In genomic region chr11:78438298-78438975, GRCh38 we compare ENCODE assay signal across 14 cellular contexts. TPM values are rescaled to one million over a fixed set of nuclear protein-coding genes. Genes with fewer than 3 reads are reported as not detected.
DNase-seq lines count a peak whose midpoint lies in the region; ATAC-seq, FAIRE-seq and TF ChIP-seq lines count a peak whose summit lies in the region.
"Had no signal": no experiment of that assay in that cellular context is flagged by ENCODE, and none has a peak within 500 bp of the region (broad histone marks: within the 10 kb centered on the region; RNA-seq: fewer than 3 reads in every experiment).

No MANE protein-coding gene starts in this region.

- BruUV-seq in GM12878 (replicated peaks; lab: Mats Ljungman, UMichigan), result no TSS peak

- H3K27me3 ChIP-seq in GM12878 (replicated peaks in 1 of 2; ENCODE audit: control insufficient read depth in 2 of 2, insufficient read depth in 2 of 2, low read length in 1 of 2), result no peaks in the 10 kb centered on the region
- H3K27me3 ChIP-seq: body of pancreas, Peyer's patch had no signal

- ATAC-seq in GM18867 (IDR thresholded peaks at IDR 0.05; ENCODE audit: unreplicated experiment) (peak; percentile 95), GM21528 (IDR thresholded peaks at IDR 0.05; ENCODE audit: low FRiP score, unreplicated experiment) (peak; percentile 89), HG03196 (IDR thresholded peaks at IDR 0.05; ENCODE audit: unreplicated experiment) (peak; percentile 75), GM12878 (peak; percentile 93), Right ventricle myocardium superior (ENCODE audit: poor library complexity) (no peak)
- ATAC-seq: activated T-cell treated with anti-CD3 and anti-CD28 coated beads, Interleukin-2, amount 50 U/mL, for 4 hours; body of pancreas; stimulated activated effector memory CD8-positive, alpha-beta T cell treated with anti-CD3 and anti-CD28 coated beads, Interleukin-12 subunit alpha, Interleukin-12 subunit beta, amount 100 ng/mL, for 72 hours had no signal

- intact Hi-C loops in GM12878 (cut with micrococcal nuclease; ENCODE audit: unreplicated experiment), result no loop called here
- intact Hi-C loops in Right ventricle myocardium superior (cut with DNase I), result no loop called here

- TF ChIP-seq POLR2A in GM12878 (IDR thresholded peaks at IDR 0.05; ENCODE audit: low read depth, low read length), result no peak

- H3K9me3 ChIP-seq in GM12878 (replicated peaks; ENCODE audit: control insufficient read depth, insufficient read depth, low read length), result no peaks in the 10 kb centered on the region
- H3K9me3 ChIP-seq: body of pancreas, Peyer's patch had no signal

- H3K4me1 ChIP-seq in GM12878 (ENCODE audit: control insufficient read depth, insufficient read depth, low read length), result peaks cover 14% of the 10 kb centered on the region
- H3K4me1 ChIP-seq: body of pancreas had no signal

- H3K79me2 ChIP-seq in GM12878 (ENCODE audit: control insufficient read depth, insufficient read depth, low read length), result no peaks in the 10 kb centered on the region

- TF ChIP-seq RAD21 in GM12878 (IDR thresholded peaks at IDR 0.05; ENCODE audit: insufficient read depth, low read depth, low read length), result no peak

- no peak overlapping the region for H3K4me2 ChIP-seq in GM12878 (ENCODE audit: control insufficient read depth, insufficient read depth)

- DNase-seq in GM12878 (ENCODE audit: low read depth, low spot score) (no peak), mesenteric fat pad (ENCODE audit: low spot score) (no peak), A172 (ENCODE audit: low spot score) (no peak), EL (no peak), Right ventricle myocardium superior (no peak)
- DNase-seq: activated T-cell treated with anti-CD3 and anti-CD28 coated beads, Interleukin-2, amount 50 U/mL, for 4 hours; body of pancreas; NCI-H1694; Peyer's patch had no signal

- H3K27ac ChIP-seq in GM12878 (ENCODE audit: control insufficient read depth, insufficient read depth), result peak overlapping the region; percentile 42; the same call in 1 of the 2 replicates
- H3K27ac ChIP-seq: body of pancreas had no signal

- CTCF ChIA-PET in GM12878 (lab: Yijun Ruan, JAX), result interaction anchor here (1.3 to 1.9 kb wide), 4 partner anchors 11 to 27 kb away, joined by 5 to 10 read pairs (median 6); no protein-coding TSS in a partner anchor

- 18% methylated on average over 5 of the region's 5 CpGs for WGBS in GM12878 (ENCODE audit: insufficient coverage, insufficient replicate concordance, low lambda C conversion rate, missing lambda C conversion rate)

- in situ Hi-C loops in GM12878 (cut with MboI), result no loop called here

- no peak for TF ChIP-seq EP300 in GM12878 (IDR thresholded peaks at IDR 0.05; ENCODE audit: borderline replicate concordance in 1 of 2, control insufficient read depth in 1 of 2, low read depth in 2 of 2, low read length in 2 of 2)

- RAD21 ChIA-PET in GM12878 (lab: Charles Lee; ENCODE audit: unreplicated experiment), result no interaction called here

- no peaks in the 10 kb centered on the region for H4K20me1 ChIP-seq in GM12878 (ENCODE audit: control insufficient read depth, insufficient read depth)

- no peak overlapping the region for H3K9ac ChIP-seq in GM12878 (ENCODE audit: control insufficient read depth, insufficient read depth, low read length)

- no peak overlapping the region for H2AFZ ChIP-seq in GM12878 (ENCODE audit: control insufficient read depth, low read depth, low read length)

- FAIRE-seq in GM12878 (lab: Jason Lieb, UNC), result no peak
- FAIRE-seq: D721Med had no signal

- no peak overlapping the region for H3K4me3 ChIP-seq in GM12878
- H3K4me3 ChIP-seq: body of pancreas, Peyer's patch had no signal

- TF ChIP-seq CTCF in GM12878 (IDR thresholded peaks at IDR 0.05 in 2 of 3, conservative IDR thresholded peaks at IDR 0.05 in 1 of 3; ENCODE audit: control insufficient read depth in 2 of 3, extremely low read depth in 1 of 3, insufficient read depth in 1 of 3, low read depth in 3 of 3, low read length in 3 of 3), result no peak

- H3K36me3 ChIP-seq in GM12878 (ENCODE audit: control insufficient read depth in 2 of 2, insufficient read depth in 2 of 2, low read length in 1 of 2), result peaks cover 0 to 2% of the 10 kb centered on the region in 2 experiments; a peak in 2 of 4 replicates
- H3K36me3 ChIP-seq: Peyer's patch had no signal

- SMC1A ChIA-PET in GM12878 (lab: Charles Lee; ENCODE audit: uncharacterized antibody, unreplicated experiment), result interaction anchor here (0.7 to 1.9 kb wide), 4 partner anchors 9 to 136 kb away, joined by 3 to 9 read pairs (median 4); partner anchors contain the start of gene NARS2

- POLR2A ChIA-PET in GM12878 (lab: Charles Lee), result interaction anchor here (0.8 kb wide), 1 partner anchor 15 kb away, joined by 3 read pairs; no protein-coding TSS in a partner anchor

TF ChIP-seq in GM12878, 131 proteins besides CTCF, POLR2A, EP300 and RAD21:
- no peak for TF ChIP-seq CBFB (IDR thresholded peaks at IDR 0.05; ENCODE audit: low read depth)
- no peak for TF ChIP-seq ZSCAN29 (IDR thresholded peaks at IDR 0.05)
- TF ChIP-seq CEBPB (IDR thresholded peaks at IDR 0.05; ENCODE audit: borderline replicate concordance in 1 of 2, low read depth in 2 of 2, low read length in 2 of 2), result no peak
- TF ChIP-seq SMC3 (IDR thresholded peaks at IDR 0.05; ENCODE audit: borderline replicate concordance, low read length), result no peak
- no peak for TF ChIP-seq CREB1 (IDR thresholded peaks at IDR 0.05; ENCODE audit: low read depth)
- no peak for TF ChIP-seq FOXK2 (IDR thresholded peaks at IDR 0.05)
- TF ChIP-seq SMAD5 (IDR thresholded peaks at IDR 0.05; ENCODE audit: low read depth), result no peak
- no peak for TF ChIP-seq SRF (IDR thresholded peaks at IDR 0.05; ENCODE audit: low read depth in 2 of 2, low read length in 2 of 2)
- no peak for TF ChIP-seq HSF1 (IDR thresholded peaks at IDR 0.05; ENCODE audit: low read depth, low read length)
- TF ChIP-seq HCFC1 (IDR thresholded peaks at IDR 0.05; ENCODE audit: low read length), result no peak
- TF ChIP-seq LARP7 (IDR thresholded peaks at IDR 0.05), result no peak
- peak; percentile 87 for TF ChIP-seq SPI1 (IDR thresholded peaks at IDR 0.05; ENCODE audit: borderline replicate concordance, insufficient read depth, low read depth, low read length)
- no peak for TF ChIP-seq EED (IDR thresholded peaks at IDR 0.05; ENCODE audit: low read depth)
- no peak for TF ChIP-seq HDAC2 (IDR thresholded peaks at IDR 0.05)
- TF ChIP-seq POU2F2 (IDR thresholded peaks at IDR 0.05; ENCODE audit: borderline replicate concordance, low read depth, low read length), result peak; percentile 89; the same call in 2 of the 3 replicates
- TF ChIP-seq EZH2 (IDR thresholded peaks at IDR 0.05; ENCODE audit: borderline replicate concordance, control insufficient read depth, low read depth, low read length), result no peak
- peak; percentile 8; the same call in 1 of the 2 replicates for TF ChIP-seq RUNX3 (IDR thresholded peaks at IDR 0.05; ENCODE audit: low read length)
- TF ChIP-seq ZNF217 (IDR thresholded peaks at IDR 0.05), result no peak
- TF ChIP-seq CREM (IDR thresholded peaks at IDR 0.05; ENCODE audit: low read depth), result no peak
- TF ChIP-seq SP1 (IDR thresholded peaks at IDR 0.05; ENCODE audit: low read depth, low read length), result no peak
- TF ChIP-seq RB1 (IDR thresholded peaks at IDR 0.05; ENCODE audit: borderline replicate concordance), result no peak
TF ChIP-seq in GM12878: peak in this region for 3.

RNA-seq across cellular contexts. Expression of gene GAB2, which starts 20.8 kb away (rescaled TPM):
- 6.6 and 9.8 TPM in 2 replicates for total RNA-seq in GM12878 (2013; cell fraction: nucleolus; rRNA removed)
- total RNA-seq in GM12878 (2014; rRNA removed) (4.8 and 5.7 TPM in 2 replicates), GM12878 (2014; rRNA removed; fragmentation: Illumina TruSeq; extraction: Trizol) (5.7 and 6.4 TPM in 2 replicates), GM12878 (2021) (12.0 and 12.6 TPM in 2 replicates), mesenteric fat pad (65.1 TPM), Right ventricle myocardium superior (14.9 TPM)
- 3.8 TPM for polyA plus RNA-seq in GM12878 (2011; ENCODE audit: low read depth)
- polyA plus RNA-seq in GM12878 (2011; rRNA removed) (0.24 and 0.69 TPM in 2 replicates), GM12878 (2014; fragmentation: Illumina TruSeq; extraction: Trizol) (7.9 and 8.7 TPM in 2 replicates), GM12878 (2014; fragmentation: Nextera tagmentation; extraction: Ambion mirVana) (1 to 10 TPM; 1.1 to 2.1 TPM), GM12878 (2014; rRNA removed) (5.0 and 5.2 TPM in 2 replicates), GM12878 (2016; fragmentation: Nextera tagmentation; extraction: Ambion mirVana) (1 to 10 TPM; 1.6 to 2.8 TPM)
- polyA plus RNA-seq in GM12878 (2011; cell fraction: cytosol; rRNA removed), result 0.25 and 0.38 TPM in 2 replicates
- 0.67 and 0.76 TPM in 2 replicates for polyA plus RNA-seq in GM12878 (2011; cell fraction: nucleus; rRNA removed)
- 5.4 and 6.4 TPM in 2 replicates for polyA plus RNA-seq in GM12878 (2012)
- 0.66 and 1.7 TPM in 2 replicates for polyA minus RNA-seq in GM12878 (2011; rRNA and poly(A)+ RNA removed)
- 0.94 TPM in 1 of 2 replicates, not detected in the other for polyA minus RNA-seq in GM12878 (2011; cell fraction: cytosol; rRNA and poly(A)+ RNA removed)
- polyA minus RNA-seq in GM12878 (2011; cell fraction: nucleus; rRNA and poly(A)+ RNA removed), result 0.38 and 0.48 TPM in 2 replicates
- 12.1 and 18.3 TPM in 2 replicates for total RNA-seq in A172 (2014; rRNA removed; shearing (Covaris generic))
